ENCODE assay signal across 1 cellular context in the genomic region with DNA sequence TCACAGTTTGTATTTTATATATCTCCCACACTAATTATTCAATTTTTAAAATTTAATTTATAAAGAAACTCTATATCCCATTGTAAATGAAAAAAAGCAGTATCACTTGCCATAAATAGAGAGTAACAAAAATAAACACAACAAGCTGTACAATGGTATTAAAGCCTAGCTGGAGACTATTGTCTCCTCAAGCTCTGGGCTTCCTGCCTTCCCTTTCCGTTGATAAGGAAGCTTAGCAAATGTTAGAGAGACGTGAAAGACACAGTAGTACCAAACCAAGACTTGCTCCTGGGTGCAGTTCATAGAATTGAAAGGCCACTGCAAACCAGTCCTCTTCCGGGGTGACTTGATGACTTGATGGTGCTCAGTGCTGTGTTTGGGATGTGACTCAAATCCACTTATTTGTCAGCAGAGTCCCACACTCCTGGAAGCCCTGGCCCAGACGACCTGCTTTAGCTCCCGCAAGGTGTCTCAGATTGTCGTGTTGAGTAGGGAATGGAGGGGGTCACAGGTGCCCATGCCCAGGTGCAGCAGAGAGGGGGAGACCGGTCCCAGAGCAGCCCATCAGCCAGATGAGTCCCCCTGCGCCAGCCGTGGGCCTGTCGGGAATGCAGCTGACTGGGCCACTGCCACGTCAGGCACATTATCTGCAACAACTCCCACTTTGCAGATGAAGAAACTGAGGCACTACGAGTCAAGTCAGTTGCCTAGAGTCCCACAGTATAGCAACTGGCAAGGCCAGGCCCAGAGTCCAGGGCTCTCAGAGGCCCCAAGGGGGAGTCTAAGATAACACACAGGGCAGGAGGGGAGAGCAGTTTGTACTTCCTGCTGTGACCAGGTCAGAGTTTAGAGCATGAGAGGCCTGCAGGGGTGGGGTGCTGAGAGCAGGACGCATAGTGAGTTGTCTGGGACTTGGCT.
TF ChIP-seq lines count a peak whose summit lies in the region.

No MANE protein-coding gene starts in this region.

TF ChIP-seq in SK-N-SH, 30 proteins besides CTCF, POLR2A, EP300 and RAD21 (continued from another document):
- TF ChIP-seq REST (IDR thresholded peaks at IDR 0.05; ENCODE audit: low read depth, low read length) (no peak), FOXJ3 (CRISPR knock-in tag; IDR thresholded peaks at IDR 0.05) (no peak), EZH2phosphoT487 (IDR thresholded peaks at IDR 0.05; ENCODE audit: borderline replicate concordance, low read depth) (no peak)
TF ChIP-seq in SK-N-SH: peak in this region for 0.
